23 cellular contexts compared by ENCODE assay signal in the genomic region with DNA sequence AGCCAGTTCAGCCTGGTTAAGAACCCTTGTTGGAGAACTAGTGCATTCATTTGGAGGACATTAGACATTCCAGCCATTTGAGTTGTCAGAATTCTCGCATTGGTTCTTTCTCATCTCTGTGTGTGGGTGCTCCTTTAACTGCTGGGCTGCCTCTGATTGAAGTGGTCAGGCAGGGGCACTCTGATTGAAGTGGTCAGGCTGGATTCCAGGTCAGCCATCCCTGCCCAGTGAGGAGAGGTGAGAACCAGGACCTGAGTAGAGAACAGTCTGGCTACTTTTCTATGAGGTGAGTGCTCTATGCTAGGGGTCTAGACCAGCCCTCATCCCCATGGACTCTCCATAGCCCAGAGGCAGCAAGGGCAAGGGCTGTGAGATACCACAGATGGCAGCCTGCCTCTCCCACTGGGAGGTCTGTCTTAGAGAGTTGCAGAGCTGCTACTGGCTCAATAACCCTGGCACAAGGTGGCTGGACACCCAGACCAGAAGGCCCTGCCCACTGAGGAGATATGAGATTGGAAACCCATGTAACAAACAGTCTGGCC.
DNase-seq lines count a peak whose midpoint lies in the region; ATAC-seq, FAIRE-seq and TF ChIP-seq lines count a peak whose summit lies in the region.
"Had no signal": no experiment of that assay in that cellular context is flagged by ENCODE, and none has a peak within 500 bp of the region (broad histone marks: within the 10 kb centered on the region; RNA-seq: fewer than 3 reads in every experiment).

No MANE protein-coding gene starts in this region.

- no peak overlapping the region for H3T11ph ChIP-seq in H9 (ENCODE audit: low read length)

- H3K27me3 Mint-ChIP-seq in H9 (ENCODE audit: low read depth), result no peaks in the 10 kb centered on the region
- H3K27me3 Mint-ChIP-seq: B cell; CD4-positive, CD25-positive, alpha-beta regulatory T cell had no signal

- no peaks in the 10 kb centered on the region for H3K36me3 ChIP-seq in H1 (ENCODE audit: control insufficient read depth in 2 of 4, insufficient read depth in 4 of 4, low read length in 3 of 4)
- no peaks in the 10 kb centered on the region for H3K36me3 ChIP-seq in left lung
- H3K36me3 ChIP-seq in thyroid gland, result no peaks in the 10 kb centered on the region
- H3K36me3 ChIP-seq in PC-9 (ENCODE audit: low read depth), result no peaks in the 10 kb centered on the region
- H3K36me3 ChIP-seq: BLaER1 had no signal

- no peak overlapping the region for H4K5ac ChIP-seq in H9 (ENCODE audit: insufficient read length, low read depth, low read length)
- H4K5ac ChIP-seq in H1 (ENCODE audit: insufficient read length, low read depth, low read length), result no peak overlapping the region

- H3K9me3 ChIP-seq in H9 (ENCODE audit: control insufficient read depth, low read depth, low read length), result no peaks in the 10 kb centered on the region
- H3K9me3 ChIP-seq in H1 (ENCODE audit: insufficient read depth in 2 of 2, low read depth in 1 of 2, low read length in 1 of 2), result 0 out of 4 replicates have a peak, but pooled peaks cover 0 to 3% of the 10 kb centered on the region in 2 experiments
- H3K9me3 ChIP-seq in left lung, result no peaks in the 10 kb centered on the region
- no peaks in the 10 kb centered on the region for H3K9me3 ChIP-seq in thyroid gland
- H3K9me3 ChIP-seq in PC-9 (ENCODE audit: insufficient read depth, low read depth), result no peaks in the 10 kb centered on the region
- H3K9me3 ChIP-seq: BLaER1, Caco-2 had no signal

- ATAC-seq in left lung, result peak; percentile 90
- ATAC-seq: CD8-positive, alpha-beta T cell; HCT116 had no signal

- H3K9ac ChIP-seq in H9 (ENCODE audit: extremely low read depth, insufficient read length, low read length), result no peak overlapping the region
- no peak overlapping the region for H3K9ac ChIP-seq in H1 (replicated peaks in 1 of 4; ENCODE audit: extremely low read depth in 1 of 4, low read depth in 3 of 4, low read length in 3 of 4)
- H3K9ac ChIP-seq: BLaER1 had no signal

- H3K9me3 Mint-ChIP-seq in H9, result peaks cover 2% of the 10 kb centered on the region in 2 experiments; a peak in 3 of 5 replicates

- H3K56ac ChIP-seq in H9 (ENCODE audit: insufficient read length, low read depth, low read length), result no peak overlapping the region
- H3K56ac ChIP-seq in H1 (replicated peaks; ENCODE audit: insufficient read length, low read depth, low read length), result no peak overlapping the region

- H2BK20ac ChIP-seq in H9 (ENCODE audit: low read depth, low read length, poor library complexity, severe bottlenecking) (no peak overlapping the region), H1 (ENCODE audit: low read length) (0 out of 2 replicates have a peak overlapping the region, but pooled peaks have one; percentile 10)

- H4K8ac ChIP-seq in H9 (replicated peaks; ENCODE audit: insufficient read length, low read depth, low read length) (no peak overlapping the region), H1 (ENCODE audit: extremely low read depth, insufficient read depth, low read length) (no peak overlapping the region)

- H2BK120ac ChIP-seq in H9 (ENCODE audit: low read depth, low read length, poor library complexity, severe bottlenecking), result no peak overlapping the region
- H2BK120ac ChIP-seq in H1 (replicated peaks; ENCODE audit: low read depth, low read length), result no peak overlapping the region

- H3K23me2 ChIP-seq in H9 (ENCODE audit: insufficient read length, low read depth, low read length, poor library complexity, severe bottlenecking) (no peaks in the 10 kb centered on the region), H1 (ENCODE audit: low read depth, low read length) (no peaks in the 10 kb centered on the region)

- H3K27me3 ChIP-seq in H9 (ENCODE audit: insufficient read depth, low read length) (no peaks in the 10 kb centered on the region), H1 (replicated peaks in 1 of 4; ENCODE audit: control insufficient read depth in 3 of 4, extremely low read depth in 1 of 4, insufficient read depth in 3 of 4, low read length in 3 of 4) (no peaks in the 10 kb centered on the region), left lung (no peaks in the 10 kb centered on the region), thyroid gland (no peaks in the 10 kb centered on the region), PC-9 (ENCODE audit: insufficient read depth, low read depth) (no peaks in the 10 kb centered on the region)
- H3K27me3 ChIP-seq: BLaER1 had no signal

- H4K20me1 ChIP-seq in H9 (ENCODE audit: control insufficient read depth, insufficient read depth, insufficient read length), result no peaks in the 10 kb centered on the region
- no peaks in the 10 kb centered on the region for H4K20me1 ChIP-seq in H1 (replicated peaks in 1 of 2; ENCODE audit: control insufficient read depth in 1 of 2, insufficient read depth in 2 of 2, low read length in 2 of 2)
- no peaks in the 10 kb centered on the region for H4K20me1 ChIP-seq in PC-9 (ENCODE audit: insufficient read depth)
- H4K20me1 ChIP-seq: BLaER1 had no signal

- H2BK15ac ChIP-seq in H9 (ENCODE audit: low read depth, low read length) (no peak overlapping the region), H1 (ENCODE audit: low read length) (no peak overlapping the region)

- H2AFZ ChIP-seq in H9 (ENCODE audit: low read length), result no peak overlapping the region
- no peak overlapping the region for H2AFZ ChIP-seq in H1 (ENCODE audit: low read length)
- no peak overlapping the region for H2AFZ ChIP-seq in PC-9

- TF ChIP-seq EP300 in H1 (IDR thresholded peaks at IDR 0.05; ENCODE audit: borderline replicate concordance in 1 of 2, low read depth in 2 of 2, low read length in 2 of 2), result no peak

- H3K23ac ChIP-seq in H9 (ENCODE audit: insufficient read length, low read depth, low read length) (no peak overlapping the region), H1 (ENCODE audit: insufficient read length) (no peak overlapping the region)

- H2BK12ac ChIP-seq in H9 (ENCODE audit: insufficient read length, low read depth, low read length) (no peak overlapping the region), H1 (ENCODE audit: low read depth, low read length) (no peak overlapping the region)

- intact Hi-C loops in left lung (cut with DNase I) (no loop called here), thyroid gland (cut with DNase I) (no loop called here), PC-9 (cut with micrococcal nuclease; ENCODE audit: unreplicated experiment) (no loop called here)

- H3K27ac Mint-ChIP-seq in H9, result peak overlapping the region in 1 of 3 experiments; percentile 65; a peak in 1 of 7 replicates
- H3K27ac Mint-ChIP-seq: B cell; CD4-positive, CD25-positive, alpha-beta regulatory T cell had no signal

- no peak for TF ChIP-seq POLR2A in H1 (IDR thresholded peaks at IDR 0.05; ENCODE audit: control extremely low read depth in 1 of 2, low read depth in 2 of 2, low read length in 2 of 2)
- TF ChIP-seq POLR2A in thyroid gland (IDR thresholded peaks at IDR 0.05), result no peak

- H3K14ac ChIP-seq in H9 (ENCODE audit: insufficient read depth, low read length) (no peak overlapping the region), H1 (ENCODE audit: insufficient read length) (no peak overlapping the region)

- TF ChIP-seq RAD21 in H1 (IDR thresholded peaks at IDR 0.05 in 1 of 2, conservative IDR thresholded peaks at IDR 0.05 in 1 of 2; ENCODE audit: low read depth in 2 of 2, low read length in 2 of 2), result no peak

- H3K36me3 Mint-ChIP-seq in H9 (ENCODE audit: insufficient read depth in 1 of 3, low read depth in 3 of 3), result peaks cover 0 to 7% (median 0%) of the 10 kb centered on the region in 3 experiments; a peak in 2 of 7 replicates
- H3K36me3 Mint-ChIP-seq: CD4-positive, CD25-positive, alpha-beta regulatory T cell; CD8-positive, alpha-beta T cell had no signal

- POLR2A ChIA-PET in H1 (lab: Charles Lee; ENCODE audit: partially characterized antibody), result no interaction called here
- POLR2A ChIA-PET in PC-9 (lab: Charles Lee; ENCODE audit: unreplicated experiment), result no interaction called here

- H3K27ac ChIP-seq in H9 (ENCODE audit: insufficient read length, low read depth, low read length) (no peak overlapping the region), H1 (ENCODE audit: low read depth, low read length) (no peak overlapping the region), left lung (no peak overlapping the region), thyroid gland (peak overlapping the region in 1 of 3 donors; percentile 39), PC-9 (no peak overlapping the region)
- H3K27ac ChIP-seq: 22Rv1, BLaER1, C4-2B had no signal

- H4K91ac ChIP-seq in H9 (ENCODE audit: insufficient read length, low read depth, low read length), result no peak overlapping the region
- H4K91ac ChIP-seq in H1 (replicated peaks; ENCODE audit: insufficient read length, low read length), result peak overlapping the region; percentile 15

- no CpG with 5 or more reads among the region's 1 CpG for WGBS in H9 (ENCODE audit: extremely low coverage, insufficient read length, low lambda C conversion rate)
- 88% methylated on average over 1 of the region's 1 CpG; no CpG with 5 or more reads in 1 of the 2 experiments for WGBS in H1 (ENCODE audit: extremely low coverage in 1 of 2, insufficient coverage in 1 of 2, insufficient read length in 1 of 2, insufficient replicate concordance in 2 of 2, low coverage in 1 of 2, low lambda C conversion rate in 2 of 2, missing lambda C conversion rate in 1 of 2), 2 experiments
- 41 to 60% methylated on average over 1 of the region's 1 CpG for WGBS in thyroid gland, 2 donors

- H3K4ac ChIP-seq in H9 (ENCODE audit: low read depth, low read length) (no peak overlapping the region), H1 (replicated peaks; ENCODE audit: insufficient read length, low read depth, low read length) (no peak overlapping the region)

- H3K9me2 ChIP-seq in PC-9 (ENCODE audit: insufficient read depth), result no peaks in the 10 kb centered on the region

- no peak overlapping the region for H3K4me3 Mint-ChIP-seq in H9
- H3K4me3 Mint-ChIP-seq: B cell; CD8-positive, alpha-beta T cell had no signal

- H2AK5ac ChIP-seq in H9 (ENCODE audit: insufficient read length, low read length) (no peak overlapping the region), H1 (ENCODE audit: low read depth, low read length) (no peak overlapping the region)

- BruUV-seq in PC-9 (replicated peaks; lab: Mats Ljungman, UMichigan), result no TSS peak

- H3K79me1 ChIP-seq in H9 (ENCODE audit: insufficient read depth, low read depth, low read length, poor library complexity, severe bottlenecking) (no peaks in the 10 kb centered on the region), H1 (ENCODE audit: low read depth, low read length) (no peaks in the 10 kb centered on the region)

- H3K4me1 ChIP-seq in H9 (ENCODE audit: insufficient read depth, low read length) (no peaks in the 10 kb centered on the region), H1 (replicated peaks in 1 of 4; ENCODE audit: control insufficient read depth in 3 of 4, insufficient read depth in 4 of 4, low read length in 3 of 4) (no peaks in the 10 kb centered on the region), left lung (no peaks in the 10 kb centered on the region), thyroid gland (no peaks in the 10 kb centered on the region), PC-9 (replicated peaks; ENCODE audit: insufficient read depth) (no peaks in the 10 kb centered on the region)
- H3K4me1 ChIP-seq: BLaER1, Caco-2 had no signal

- no peak overlapping the region for H3K4me3 ChIP-seq in H1 (ENCODE audit: extremely low read depth in 1 of 4, insufficient read depth in 2 of 4, low read depth in 3 of 4, low read length in 4 of 4)
- no peak overlapping the region for H3K4me3 ChIP-seq in left lung
- H3K4me3 ChIP-seq in thyroid gland (replicated peaks in 1 of 3), result no peak overlapping the region
- no peak overlapping the region for H3K4me3 ChIP-seq in PC-9
- H3K4me3 ChIP-seq: BLaER1 had no signal

- H3K79me2 ChIP-seq in H9 (ENCODE audit: insufficient read depth, low read length), result no peaks in the 10 kb centered on the region
- no peaks in the 10 kb centered on the region for H3K79me2 ChIP-seq in H1 (ENCODE audit: control insufficient read depth in 1 of 2, insufficient read depth in 2 of 2, low read length in 2 of 2)
- no peaks in the 10 kb centered on the region for H3K79me2 ChIP-seq in PC-9 (ENCODE audit: low read depth)

- H3F3A ChIP-seq in PC-9 (ENCODE audit: insufficient read depth, low read depth), result no peaks in the 10 kb centered on the region

- H3K4me2 ChIP-seq in H9 (ENCODE audit: insufficient read depth, insufficient read length, low read length), result no peak overlapping the region
- no peak overlapping the region for H3K4me2 ChIP-seq in H1 (ENCODE audit: insufficient read depth in 1 of 2, low read depth in 2 of 2, low read length in 2 of 2)
- H3K4me2 ChIP-seq in PC-9, result no peak overlapping the region
- H3K4me2 ChIP-seq: BLaER1 had no signal

- H3K18ac ChIP-seq in H9 (ENCODE audit: insufficient read length, low read depth, low read length), result no peak overlapping the region
- H3K18ac ChIP-seq in H1 (ENCODE audit: extremely low read depth, low read length), result no peak overlapping the region

- TF ChIP-seq CTCF in H9 (conservative IDR thresholded peaks at IDR 0.05) (no peak), H1 (IDR thresholded peaks at IDR 0.05; ENCODE audit: control extremely low read depth in 1 of 3, insufficient read depth in 1 of 3, low read depth in 1 of 3, low read length in 3 of 3) (no peak), left lung (IDR thresholded peaks at IDR 0.05) (no peak), thyroid gland (IDR thresholded peaks at IDR 0.05) (no peak), PC-9 (conservative IDR thresholded peaks at IDR 0.05) (no peak)

- FAIRE-seq in H1 (lab: Jason Lieb, UNC), result no peak
- FAIRE-seq: A204.1, G401.6, GM12892 had no signal

- CTCF ChIA-PET in H1 (lab: Charles Lee; ENCODE audit: partially characterized antibody), result interaction anchor here (2.5 kb wide), 1 partner anchor 11 kb away, joined by 7 read pairs; no protein-coding TSS in a partner anchor
- CTCF ChIA-PET in PC-9 (lab: Charles Lee), result no interaction called here

- peak; percentile 27 for DNase-seq in H9
- DNase-seq in H1 (ENCODE audit: low read depth in 1 of 2, low spot score in 2 of 2), result no peak
- DNase-seq in left lung, result peak; percentile 10 to 37
- peak; percentile 70 to 75 for DNase-seq in thyroid gland
- no peak for DNase-seq in cerebellar nuclear complex (lab: John Stamatoyannopoulos, UW)
- no peak for DNase-seq in effector CD8-positive, alpha-beta T cell (lab: John Stamatoyannopoulos, UW)
- no peak for DNase-seq in PC-9
- DNase-seq in NOMO-1 treated with dmso at 0.1 percent for 144 hours (lab: John Stamatoyannopoulos, UW; ENCODE audit: unreplicated experiment), result no peak
- DNase-seq: Caco-2; CD4-positive, CD25-positive, alpha-beta regulatory T cell; CD8-positive, alpha-beta T cell; DMS153; DND-41; GOT3; H7 had no signal

- H2BK5ac ChIP-seq in H9 (ENCODE audit: insufficient read length, low read length) (no peak overlapping the region), H1 (ENCODE audit: low read depth, low read length) (no peak overlapping the region)

- peaks cover 7 to 10% of the 10 kb centered on the region in 2 experiments for H3K4me1 Mint-ChIP-seq in H9
- H3K4me1 Mint-ChIP-seq: B cell; CD4-positive, CD25-positive, alpha-beta regulatory T cell had no signal

Comparison
In these comparisons a context has a peak if more than half of its experiments do, and no peak if none do; other contexts are left out.
1. DNase-seq: peak in H9 (single experiment), left lung (2 of 2) and thyroid gland (2 of 2); none in H1 (0 of 2), cerebellar nuclear complex (0 of 2), effector CD8-positive, alpha-beta T cell (single experiment), PC-9 (0 of 2) and NOMO-1 treated with dmso at 0.1 percent for 144 hours (single experiment).